8 cellular contexts compared by ENCODE assay signal in genomic region chr2:27409321-27410073, GRCh38. TPM values are rescaled to one million over a fixed set of nuclear protein-coding genes. Genes with fewer than 3 reads are reported as not detected.
DNase-seq lines count a peak whose midpoint lies in the region; ATAC-seq and TF ChIP-seq lines count a peak whose summit lies in the region.

Gene PPM1G, minus strand, starts transcription at chr2:27409591. Its CDS starts 169 bp downstream, at chr2:27409422.

- peak within 1 kb of the TSS; percentile 87 for H3K4me3 Mint-ChIP-seq in natural killer cell treated with Interleukin-12 subunit alpha and Interleukin-12 subunit beta and Interleukin-15 and Interleukin-18, amount 100 ng/mL, for 72 hours

- no peaks in the 10 kb centered on the region for H3K27me3 ChIP-seq in H7 (ENCODE audit: control insufficient read depth, insufficient read depth, low read length)

- H3K27me3 Mint-ChIP-seq in natural killer cell treated with Interleukin-12 subunit alpha and Interleukin-12 subunit beta and Interleukin-15 and Interleukin-18, amount 100 ng/mL, for 72 hours = peaks cover 7 to 12% of the 10 kb centered on the region in 2 donors

- peaks cover 28 to 30% of the 10 kb centered on the region in 2 donors for H3K4me1 Mint-ChIP-seq in natural killer cell treated with Interleukin-12 subunit alpha and Interleukin-12 subunit beta and Interleukin-15 and Interleukin-18, amount 100 ng/mL, for 72 hours (ENCODE audit: low read depth in 2 of 2)

- ATAC-seq in natural killer cell treated with Interleukin-12 subunit alpha and Interleukin-12 subunit beta and Interleukin-15 and Interleukin-18, amount 100 ng/mL, for 72 hours = peak; percentile 99 to 100
- ATAC-seq in stimulated activated naive CD8-positive, alpha-beta T cell treated with anti-CD3 and anti-CD28 coated beads, Interleukin-15, Interleukin-2, amounts not matched to agents 100 U/mL and 50 U/mL, for 24 hours = peak; percentile 98

- H3K27ac Mint-ChIP-seq in natural killer cell treated with Interleukin-12 subunit alpha and Interleukin-12 subunit beta and Interleukin-15 and Interleukin-18, amount 100 ng/mL, for 72 hours = peak within 1 kb of the TSS; percentile 77 to 88

- peaks cover 4% of the 10 kb centered on the region for H3K9me3 Mint-ChIP-seq in natural killer cell treated with Interleukin-12 subunit alpha and Interleukin-12 subunit beta and Interleukin-15 and Interleukin-18, amount 100 ng/mL, for 72 hours

- H3K36me3 ChIP-seq in H7 (replicated peaks; ENCODE audit: control insufficient read depth, insufficient read depth, low read length) = peaks cover 2% of the 10 kb centered on the region; the same call in 1 of the 2 replicates

- H3K4me3 ChIP-seq in H7 (ENCODE audit: insufficient read depth, low read depth, low read length) = peak within 1 kb of the TSS; percentile 95

- DNase-seq in ELR (ENCODE audit: low read depth) (peak; percentile 94), H7 (peak; percentile 98), M059J (ENCODE audit: low read depth) (peak; percentile 91), fibroblast of peridontal ligament (ENCODE audit: extremely low read depth) (peak; percentile 83)
- DNase-seq in activated T-helper 9 cell treated with anti-CD3 and anti-CD28 coated beads, Interleukin-2, amount 50 U/mL, for 16 hours (ENCODE audit: low read depth) = peak; percentile 96
- peak; percentile 98 for DNase-seq in natural killer cell treated with Interleukin-12 subunit alpha and Interleukin-12 subunit beta and Interleukin-15 and Interleukin-18, amount 100 ng/mL, for 72 hours (ENCODE audit: low spot score)
- DNase-seq in stimulated activated naive CD8-positive, alpha-beta T cell treated with anti-CD3 and anti-CD28 coated beads, Interleukin-15, Interleukin-2, amounts not matched to agents 100 U/mL and 50 U/mL, for 24 hours = peak; percentile 99

- TF ChIP-seq POLR2A in Raji (IDR thresholded peaks at IDR 0.05; ENCODE audit: insufficient read depth, low read depth, low read length) = peak; percentile 99

- H3K36me3 Mint-ChIP-seq in natural killer cell treated with Interleukin-12 subunit alpha and Interleukin-12 subunit beta and Interleukin-15 and Interleukin-18, amount 100 ng/mL, for 72 hours = peaks cover 11% of the 10 kb centered on the region

RNA-seq across cellular contexts. Expression of gene PPM1G, which starts in this region (rescaled TPM):
- 151 and 164 TPM in 2 replicates for total RNA-seq in H7 (2014; rRNA removed; shearing (Covaris generic))
- 105 and 134 TPM in 2 replicates for total RNA-seq in M059J (2014; rRNA removed; shearing (Covaris generic))
- 100 to 1,000 TPM; 110 to 158 TPM for total RNA-seq in natural killer cell treated with Interleukin-12 subunit alpha and Interleukin-12 subunit beta and Interleukin-15 and Interleukin-18, amount 100 ng/mL, for 72 hours

Comparison
In these comparisons a context has a peak if more than half of its experiments do, and no peak if none do; other contexts are left out.
1. Peak in every context shown above with its lines: DNase-seq, ATAC-seq and H3K4me3 ChIP-seq.